In the genomic region with DNA sequence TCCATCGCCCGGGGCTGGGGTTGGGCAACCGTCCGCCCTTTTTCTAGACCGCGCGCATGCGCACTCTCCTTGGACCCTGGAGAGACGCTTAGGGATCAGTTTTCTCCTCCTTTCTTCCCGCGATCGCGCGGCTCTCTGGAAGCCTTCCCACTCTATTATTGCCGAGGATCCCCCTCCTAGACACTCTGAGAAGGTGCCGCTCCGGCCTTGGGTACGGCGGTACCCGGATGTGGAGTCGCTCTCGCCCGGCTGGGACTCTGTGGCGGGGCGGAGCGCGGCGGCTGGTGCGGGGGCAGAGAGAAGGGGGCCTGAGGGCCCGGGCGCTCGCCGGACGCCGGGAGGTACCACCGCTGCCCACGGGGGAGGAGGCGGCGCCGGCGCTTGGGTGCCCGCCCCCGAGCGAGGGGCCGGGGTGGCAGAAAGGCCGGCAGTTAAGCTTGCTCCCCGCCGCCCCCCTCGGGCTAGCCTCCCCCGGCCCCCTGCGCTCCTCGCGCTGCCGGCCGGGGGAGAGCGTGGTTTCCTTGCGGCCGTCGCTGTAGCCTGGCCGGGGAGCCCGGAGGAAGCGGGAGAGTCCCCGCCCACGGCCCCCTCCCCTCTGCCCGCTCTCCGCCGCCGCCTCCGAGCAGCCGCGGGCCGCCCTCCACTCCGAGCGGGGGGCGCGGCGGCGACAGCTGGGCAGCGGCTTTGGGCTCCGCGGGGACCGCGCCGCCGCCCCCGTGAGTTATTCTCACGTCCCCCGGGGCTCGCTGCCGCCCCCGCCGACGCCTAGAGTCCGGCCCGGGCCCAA, we compare ENCODE assay signal across 1 cellular context.
TF ChIP-seq lines count a peak whose summit lies in the region.

A gene (plus strand): TSS at position 69 of the 787 bp plus-strand sequence. CDS start 792 bp downstream, outside the sequence.

TF ChIP-seq in K562, 482 proteins besides CTCF, POLR2A, EP300 and RAD21 (continued from another document and continues in another):
- TF ChIP-seq, protein P1, sequence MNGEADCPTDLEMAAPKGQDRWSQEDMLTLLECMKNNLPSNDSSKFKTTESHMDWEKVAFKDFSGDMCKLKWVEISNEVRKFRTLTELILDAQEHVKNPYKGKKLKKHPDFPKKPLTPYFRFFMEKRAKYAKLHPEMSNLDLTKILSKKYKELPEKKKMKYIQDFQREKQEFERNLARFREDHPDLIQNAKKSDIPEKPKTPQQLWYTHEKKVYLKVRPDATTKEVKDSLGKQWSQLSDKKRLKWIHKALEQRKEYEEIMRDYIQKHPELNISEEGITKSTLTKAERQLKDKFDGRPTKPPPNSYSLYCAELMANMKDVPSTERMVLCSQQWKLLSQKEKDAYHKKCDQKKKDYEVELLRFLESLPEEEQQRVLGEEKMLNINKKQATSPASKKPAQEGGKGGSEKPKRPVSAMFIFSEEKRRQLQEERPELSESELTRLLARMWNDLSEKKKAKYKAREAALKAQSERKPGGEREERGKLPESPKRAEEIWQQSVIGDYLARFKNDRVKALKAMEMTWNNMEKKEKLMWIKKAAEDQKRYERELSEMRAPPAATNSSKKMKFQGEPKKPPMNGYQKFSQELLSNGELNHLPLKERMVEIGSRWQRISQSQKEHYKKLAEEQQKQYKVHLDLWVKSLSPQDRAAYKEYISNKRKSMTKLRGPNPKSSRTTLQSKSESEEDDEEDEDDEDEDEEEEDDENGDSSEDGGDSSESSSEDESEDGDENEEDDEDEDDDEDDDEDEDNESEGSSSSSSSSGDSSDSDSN (IDR thresholded peaks at IDR 0.05; ENCODE audit: borderline replicate concordance in 1 of 2, low read depth in 2 of 2, low read length in 2 of 2), result peak; percentile 7 to 49; a peak in 2 of 4 replicates
- TF ChIP-seq TBP (optimal IDR thresholded peaks at IDR 0.05; ENCODE audit: low read depth, low read length), result peak; percentile 75
- peak; percentile 70 for TF ChIP-seq SP1 (CRISPR knock-in tag; IDR thresholded peaks at IDR 0.05)
- TF ChIP-seq MTA3 (IDR thresholded peaks at IDR 0.05; ENCODE audit: borderline replicate concordance), result peak; percentile 62; the same call in 1 of the 2 replicates
- TF ChIP-seq, protein P2, sequence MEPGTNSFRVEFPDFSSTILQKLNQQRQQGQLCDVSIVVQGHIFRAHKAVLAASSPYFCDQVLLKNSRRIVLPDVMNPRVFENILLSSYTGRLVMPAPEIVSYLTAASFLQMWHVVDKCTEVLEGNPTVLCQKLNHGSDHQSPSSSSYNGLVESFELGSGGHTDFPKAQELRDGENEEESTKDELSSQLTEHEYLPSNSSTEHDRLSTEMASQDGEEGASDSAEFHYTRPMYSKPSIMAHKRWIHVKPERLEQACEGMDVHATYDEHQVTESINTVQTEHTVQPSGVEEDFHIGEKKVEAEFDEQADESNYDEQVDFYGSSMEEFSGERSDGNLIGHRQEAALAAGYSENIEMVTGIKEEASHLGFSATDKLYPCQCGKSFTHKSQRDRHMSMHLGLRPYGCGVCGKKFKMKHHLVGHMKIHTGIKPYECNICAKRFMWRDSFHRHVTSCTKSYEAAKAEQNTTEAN (CRISPR knock-in tag; IDR thresholded peaks at IDR 0.05), result no peak
- TF ChIP-seq TAF1 (IDR thresholded peaks at IDR 0.05; ENCODE audit: control insufficient read depth, extremely low read depth, insufficient read depth, low read length, severe bottlenecking), result peak; percentile 69
- TF ChIP-seq ZNF165 (CRISPR knock-in tag; IDR thresholded peaks at IDR 0.05; ENCODE audit: borderline replicate concordance), result no peak
- TF ChIP-seq, protein P3, sequence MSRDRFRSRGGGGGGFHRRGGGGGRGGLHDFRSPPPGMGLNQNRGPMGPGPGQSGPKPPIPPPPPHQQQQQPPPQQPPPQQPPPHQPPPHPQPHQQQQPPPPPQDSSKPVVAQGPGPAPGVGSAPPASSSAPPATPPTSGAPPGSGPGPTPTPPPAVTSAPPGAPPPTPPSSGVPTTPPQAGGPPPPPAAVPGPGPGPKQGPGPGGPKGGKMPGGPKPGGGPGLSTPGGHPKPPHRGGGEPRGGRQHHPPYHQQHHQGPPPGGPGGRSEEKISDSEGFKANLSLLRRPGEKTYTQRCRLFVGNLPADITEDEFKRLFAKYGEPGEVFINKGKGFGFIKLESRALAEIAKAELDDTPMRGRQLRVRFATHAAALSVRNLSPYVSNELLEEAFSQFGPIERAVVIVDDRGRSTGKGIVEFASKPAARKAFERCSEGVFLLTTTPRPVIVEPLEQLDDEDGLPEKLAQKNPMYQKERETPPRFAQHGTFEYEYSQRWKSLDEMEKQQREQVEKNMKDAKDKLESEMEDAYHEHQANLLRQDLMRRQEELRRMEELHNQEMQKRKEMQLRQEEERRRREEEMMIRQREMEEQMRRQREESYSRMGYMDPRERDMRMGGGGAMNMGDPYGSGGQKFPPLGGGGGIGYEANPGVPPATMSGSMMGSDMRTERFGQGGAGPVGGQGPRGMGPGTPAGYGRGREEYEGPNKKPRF (IDR thresholded peaks at IDR 0.05; ENCODE audit: low read depth, low read length), result no peak
- no peak for TF ChIP-seq SAFB (IDR thresholded peaks at IDR 0.05; ENCODE audit: borderline replicate concordance, low read depth, low read length)
- peak; percentile 66 to 69; a peak in 3 of 4 replicates for TF ChIP-seq MAZ (CRISPR knock-in tag; conservative IDR thresholded peaks at IDR 0.05 in 1 of 2, IDR thresholded peaks at IDR 0.05 in 1 of 2)
- TF ChIP-seq CTBP1 (IDR thresholded peaks at IDR 0.05; ENCODE audit: borderline replicate concordance), result peak; percentile 71; the same call in 1 of the 2 replicates
- TF ChIP-seq RBM39 (optimal IDR thresholded peaks at IDR 0.05; ENCODE audit: low read depth, low read length), result no peak
- TF ChIP-seq MXI1 (IDR thresholded peaks at IDR 0.05; ENCODE audit: low read depth, low read length), result no peak
- TF ChIP-seq ELF1 (tag; IDR thresholded peaks at IDR 0.05), result peak; percentile 53; the same call in 1 of the 2 replicates
- peak; percentile 80 for TF ChIP-seq POLR2B (IDR thresholded peaks at IDR 0.05; ENCODE audit: low read depth, partially characterized antibody)
- TF ChIP-seq SMAD4 (CRISPR knock-in tag; conservative IDR thresholded peaks at IDR 0.05), result peak; percentile 13; the same call in 1 of the 2 replicates
- TF ChIP-seq, protein P4, sequence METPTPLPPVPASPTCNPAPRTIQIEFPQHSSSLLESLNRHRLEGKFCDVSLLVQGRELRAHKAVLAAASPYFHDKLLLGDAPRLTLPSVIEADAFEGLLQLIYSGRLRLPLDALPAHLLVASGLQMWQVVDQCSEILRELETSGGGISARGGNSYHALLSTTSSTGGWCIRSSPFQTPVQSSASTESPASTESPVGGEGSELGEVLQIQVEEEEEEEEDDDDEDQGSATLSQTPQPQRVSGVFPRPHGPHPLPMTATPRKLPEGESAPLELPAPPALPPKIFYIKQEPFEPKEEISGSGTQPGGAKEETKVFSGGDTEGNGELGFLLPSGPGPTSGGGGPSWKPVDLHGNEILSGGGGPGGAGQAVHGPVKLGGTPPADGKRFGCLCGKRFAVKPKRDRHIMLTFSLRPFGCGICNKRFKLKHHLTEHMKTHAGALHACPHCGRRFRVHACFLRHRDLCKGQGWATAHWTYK (CRISPR knock-in tag; IDR thresholded peaks at IDR 0.05), result peak; percentile 77
- TF ChIP-seq ZBTB7A (IDR thresholded peaks at IDR 0.05; ENCODE audit: borderline replicate concordance, control insufficient read depth, low read depth, low read length), result peak; percentile 83; the same call in 1 of the 2 replicates
- no peak for TF ChIP-seq NR4A1 (CRISPR knock-in tag; IDR thresholded peaks at IDR 0.05)
- no peak for TF ChIP-seq NR4A1 (tag; IDR thresholded peaks at IDR 0.05)
- TF ChIP-seq, protein P5, sequence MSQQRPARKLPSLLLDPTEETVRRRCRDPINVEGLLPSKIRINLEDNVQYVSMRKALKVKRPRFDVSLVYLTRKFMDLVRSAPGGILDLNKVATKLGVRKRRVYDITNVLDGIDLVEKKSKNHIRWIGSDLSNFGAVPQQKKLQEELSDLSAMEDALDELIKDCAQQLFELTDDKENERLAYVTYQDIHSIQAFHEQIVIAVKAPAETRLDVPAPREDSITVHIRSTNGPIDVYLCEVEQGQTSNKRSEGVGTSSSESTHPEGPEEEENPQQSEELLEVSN (IDR thresholded peaks at IDR 0.05; ENCODE audit: borderline replicate concordance in 1 of 2, extremely low read depth in 1 of 2, insufficient read depth in 1 of 2, insufficient read length in 1 of 2, low read depth in 1 of 2, low read length in 1 of 2, poor library complexity in 1 of 2, severe bottlenecking in 1 of 2), result peak in 1 of 2 experiments; percentile 41
- no peak for TF ChIP-seq HDAC3 (IDR thresholded peaks at IDR 0.05; ENCODE audit: borderline replicate concordance, partially characterized antibody)
- peak; percentile 81; the same call in 1 of the 2 replicates for TF ChIP-seq GATAD2B (IDR thresholded peaks at IDR 0.05; ENCODE audit: borderline replicate concordance)
- no peak for TF ChIP-seq SRSF1 (IDR thresholded peaks at IDR 0.05; ENCODE audit: low read depth, low read length)
- no peak for TF ChIP-seq KLF16 (IDR thresholded peaks at IDR 0.05)
- TF ChIP-seq, protein P6, sequence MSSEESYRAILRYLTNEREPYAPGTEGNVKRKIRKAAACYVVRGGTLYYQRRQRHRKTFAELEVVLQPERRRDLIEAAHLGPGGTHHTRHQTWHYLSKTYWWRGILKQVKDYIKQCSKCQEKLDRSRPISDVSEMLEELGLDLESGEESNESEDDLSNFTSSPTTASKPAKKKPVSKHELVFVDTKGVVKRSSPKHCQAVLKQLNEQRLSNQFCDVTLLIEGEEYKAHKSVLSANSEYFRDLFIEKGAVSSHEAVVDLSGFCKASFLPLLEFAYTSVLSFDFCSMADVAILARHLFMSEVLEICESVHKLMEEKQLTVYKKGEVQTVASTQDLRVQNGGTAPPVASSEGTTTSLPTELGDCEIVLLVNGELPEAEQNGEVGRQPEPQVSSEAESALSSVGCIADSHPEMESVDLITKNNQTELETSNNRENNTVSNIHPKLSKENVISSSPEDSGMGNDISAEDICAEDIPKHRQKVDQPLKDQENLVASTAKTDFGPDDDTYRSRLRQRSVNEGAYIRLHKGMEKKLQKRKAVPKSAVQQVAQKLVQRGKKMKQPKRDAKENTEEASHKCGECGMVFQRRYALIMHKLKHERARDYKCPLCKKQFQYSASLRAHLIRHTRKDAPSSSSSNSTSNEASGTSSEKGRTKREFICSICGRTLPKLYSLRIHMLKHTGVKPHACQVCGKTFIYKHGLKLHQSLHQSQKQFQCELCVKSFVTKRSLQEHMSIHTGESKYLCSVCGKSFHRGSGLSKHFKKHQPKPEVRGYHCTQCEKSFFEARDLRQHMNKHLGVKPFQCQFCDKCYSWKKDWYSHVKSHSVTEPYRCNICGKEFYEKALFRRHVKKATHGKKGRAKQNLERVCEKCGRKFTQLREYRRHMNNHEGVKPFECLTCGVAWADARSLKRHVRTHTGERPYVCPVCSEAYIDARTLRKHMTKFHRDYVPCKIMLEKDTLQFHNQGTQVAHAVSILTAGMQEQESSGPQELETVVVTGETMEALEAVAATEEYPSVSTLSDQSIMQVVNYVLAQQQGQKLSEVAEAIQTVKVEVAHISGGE (CRISPR knock-in tag; IDR thresholded peaks at IDR 0.05), result 0 out of 6 replicates have a peak, but pooled peaks of 1 of the 3 experiments have one; percentile 17
- no peak for TF ChIP-seq ZNF24 (IDR thresholded peaks at IDR 0.05)
- TF ChIP-seq THRAP3 (IDR thresholded peaks at IDR 0.05; ENCODE audit: borderline replicate concordance), result no peak
- TF ChIP-seq PHF21A (IDR thresholded peaks at IDR 0.05; ENCODE audit: borderline replicate concordance, low read depth), result no peak
- 0 out of 2 replicates have a peak, but pooled peaks have one; percentile 18 for TF ChIP-seq ZNF197 (CRISPR knock-in tag; IDR thresholded peaks at IDR 0.05; ENCODE audit: low read depth)
- TF ChIP-seq, protein P7, sequence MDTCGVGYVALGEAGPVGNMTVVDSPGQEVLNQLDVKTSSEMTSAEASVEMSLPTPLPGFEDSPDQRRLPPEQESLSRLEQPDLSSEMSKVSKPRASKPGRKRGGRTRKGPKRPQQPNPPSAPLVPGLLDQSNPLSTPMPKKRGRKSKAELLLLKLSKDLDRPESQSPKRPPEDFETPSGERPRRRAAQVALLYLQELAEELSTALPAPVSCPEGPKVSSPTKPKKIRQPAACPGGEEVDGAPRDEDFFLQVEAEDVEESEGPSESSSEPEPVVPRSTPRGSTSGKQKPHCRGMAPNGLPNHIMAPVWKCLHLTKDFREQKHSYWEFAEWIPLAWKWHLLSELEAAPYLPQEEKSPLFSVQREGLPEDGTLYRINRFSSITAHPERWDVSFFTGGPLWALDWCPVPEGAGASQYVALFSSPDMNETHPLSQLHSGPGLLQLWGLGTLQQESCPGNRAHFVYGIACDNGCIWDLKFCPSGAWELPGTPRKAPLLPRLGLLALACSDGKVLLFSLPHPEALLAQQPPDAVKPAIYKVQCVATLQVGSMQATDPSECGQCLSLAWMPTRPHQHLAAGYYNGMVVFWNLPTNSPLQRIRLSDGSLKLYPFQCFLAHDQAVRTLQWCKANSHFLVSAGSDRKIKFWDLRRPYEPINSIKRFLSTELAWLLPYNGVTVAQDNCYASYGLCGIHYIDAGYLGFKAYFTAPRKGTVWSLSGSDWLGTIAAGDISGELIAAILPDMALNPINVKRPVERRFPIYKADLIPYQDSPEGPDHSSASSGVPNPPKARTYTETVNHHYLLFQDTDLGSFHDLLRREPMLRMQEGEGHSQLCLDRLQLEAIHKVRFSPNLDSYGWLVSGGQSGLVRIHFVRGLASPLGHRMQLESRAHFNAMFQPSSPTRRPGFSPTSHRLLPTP (IDR thresholded peaks at IDR 0.05; ENCODE audit: borderline replicate concordance, extremely low read depth, insufficient read length), result no peak
- no peak for TF ChIP-seq BHLHE40 (IDR thresholded peaks at IDR 0.05; ENCODE audit: low read length)
- peak; percentile 39 for TF ChIP-seq HNRNPLL (IDR thresholded peaks at IDR 0.05; ENCODE audit: low read depth, low read length, poor library complexity, severe bottlenecking)
- TF ChIP-seq RBM25 (IDR thresholded peaks at IDR 0.05; ENCODE audit: low read depth, low read length, severe bottlenecking), result peak; percentile 18
- TF ChIP-seq NBN (IDR thresholded peaks at IDR 0.05; ENCODE audit: low read depth), result no peak
- no peak for TF ChIP-seq MAFF (IDR thresholded peaks at IDR 0.05; ENCODE audit: low read length)
- TF ChIP-seq ZNF644 (tag; IDR thresholded peaks at IDR 0.05; ENCODE audit: low read depth), result no peak
- TF ChIP-seq SRF (CRISPR knock-in tag; IDR thresholded peaks at IDR 0.05), result peak in 1 of 2 experiments; percentile 41; a peak in 2 of 4 replicates
- TF ChIP-seq FOXA1 (IDR thresholded peaks at IDR 0.05; ENCODE audit: borderline replicate concordance), result no peak
- TF ChIP-seq, protein P8, sequence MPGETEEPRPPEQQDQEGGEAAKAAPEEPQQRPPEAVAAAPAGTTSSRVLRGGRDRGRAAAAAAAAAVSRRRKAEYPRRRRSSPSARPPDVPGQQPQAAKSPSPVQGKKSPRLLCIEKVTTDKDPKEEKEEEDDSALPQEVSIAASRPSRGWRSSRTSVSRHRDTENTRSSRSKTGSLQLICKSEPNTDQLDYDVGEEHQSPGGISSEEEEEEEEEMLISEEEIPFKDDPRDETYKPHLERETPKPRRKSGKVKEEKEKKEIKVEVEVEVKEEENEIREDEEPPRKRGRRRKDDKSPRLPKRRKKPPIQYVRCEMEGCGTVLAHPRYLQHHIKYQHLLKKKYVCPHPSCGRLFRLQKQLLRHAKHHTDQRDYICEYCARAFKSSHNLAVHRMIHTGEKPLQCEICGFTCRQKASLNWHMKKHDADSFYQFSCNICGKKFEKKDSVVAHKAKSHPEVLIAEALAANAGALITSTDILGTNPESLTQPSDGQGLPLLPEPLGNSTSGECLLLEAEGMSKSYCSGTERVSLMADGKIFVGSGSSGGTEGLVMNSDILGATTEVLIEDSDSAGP (CRISPR knock-in tag; IDR thresholded peaks at IDR 0.05), result no peak
